In genomic region chr2:53829669-53830290, GRCh38 we compare ENCODE assay signal across 12 cellular contexts.
"Had no signal": no experiment of that assay in that cellular context is flagged by ENCODE, and none has a peak within 500 bp of the region (broad histone marks: within the 10 kb centered on the region; RNA-seq: fewer than 3 reads in every experiment).

No MANE protein-coding gene starts in this region.

- H3K4me1 Mint-ChIP-seq: activated naive CD8-positive, alpha-beta T cell treated with anti-CD3 and anti-CD28 coated beads, Interleukin-2, amount 50 U/mL, for 24 hours; activated T-helper 17 cell treated with anti-CD3 and anti-CD28 coated beads, Interleukin-2, amount 50 U/mL, for 72 hours; T-cell had no signal

- H3K4me1 ChIP-seq: ascending aorta, transverse colon had no signal

- H3K27me3 Mint-ChIP-seq: activated naive CD8-positive, alpha-beta T cell treated with anti-CD3 and anti-CD28 coated beads, Interleukin-2, amount 50 U/mL, for 24 hours; activated T-helper 17 cell treated with anti-CD3 and anti-CD28 coated beads, Interleukin-2, amount 50 U/mL, for 72 hours; T-cell had no signal

- H3K27ac ChIP-seq: ascending aorta, transverse colon, vagina had no signal

- DNase-seq: activated CD4-positive, alpha-beta T cell treated with anti-CD3 and anti-CD28 coated beads, Interleukin-2, amount 50 U/mL, for 4 hours; activated CD4-positive, CD25-positive, alpha-beta regulatory T cell treated with anti-CD3 and anti-CD28 coated beads, Interleukin-2, amount 50 U/mL, for 72 hours; activated naive CD4-positive, alpha-beta T cell treated with Interleukin-2 at 50 U/mL for 16 hours; activated naive CD8-positive, alpha-beta T cell treated with anti-CD3 and anti-CD28 coated beads, Interleukin-2, amount 50 U/mL, for 24 hours; stimulated activated CD4-positive, alpha-beta T cell treated with anti-CD3 and anti-CD28 coated beads, Interleukin-2, amount 100 ng/mL, for 48 hours; stimulated activated naive CD4-positive, alpha-beta T cell treated with Interleukin-2 at 50 U/mL for 16 hours; T-cell; T-helper 9 cell; transverse colon had no signal

- H3K27ac Mint-ChIP-seq: activated naive CD8-positive, alpha-beta T cell treated with anti-CD3 and anti-CD28 coated beads, Interleukin-2, amount 50 U/mL, for 24 hours; activated T-helper 17 cell treated with anti-CD3 and anti-CD28 coated beads, Interleukin-2, amount 50 U/mL, for 72 hours; T-cell had no signal

- H3K27me3 ChIP-seq: ascending aorta, transverse colon, vagina had no signal

- H3K9me3 ChIP-seq: ascending aorta, transverse colon, vagina had no signal

- ATAC-seq: activated naive CD8-positive, alpha-beta T cell treated with anti-CD3 and anti-CD28 coated beads, Interleukin-2, amount 50 U/mL, for 24 hours; activated T-helper 17 cell treated with anti-CD3 and anti-CD28 coated beads, Interleukin-2, amount 50 U/mL, for 72 hours; T-cell had no signal

- H3K4me3 Mint-ChIP-seq: activated naive CD8-positive, alpha-beta T cell treated with anti-CD3 and anti-CD28 coated beads, Interleukin-2, amount 50 U/mL, for 24 hours; activated T-helper 17 cell treated with anti-CD3 and anti-CD28 coated beads, Interleukin-2, amount 50 U/mL, for 72 hours; T-cell had no signal

- H3K4me3 ChIP-seq: ascending aorta, transverse colon, vagina had no signal

- H3K36me3 ChIP-seq: transverse colon had no signal
